18 cellular contexts compared by ENCODE assay signal in the genomic region with DNA sequence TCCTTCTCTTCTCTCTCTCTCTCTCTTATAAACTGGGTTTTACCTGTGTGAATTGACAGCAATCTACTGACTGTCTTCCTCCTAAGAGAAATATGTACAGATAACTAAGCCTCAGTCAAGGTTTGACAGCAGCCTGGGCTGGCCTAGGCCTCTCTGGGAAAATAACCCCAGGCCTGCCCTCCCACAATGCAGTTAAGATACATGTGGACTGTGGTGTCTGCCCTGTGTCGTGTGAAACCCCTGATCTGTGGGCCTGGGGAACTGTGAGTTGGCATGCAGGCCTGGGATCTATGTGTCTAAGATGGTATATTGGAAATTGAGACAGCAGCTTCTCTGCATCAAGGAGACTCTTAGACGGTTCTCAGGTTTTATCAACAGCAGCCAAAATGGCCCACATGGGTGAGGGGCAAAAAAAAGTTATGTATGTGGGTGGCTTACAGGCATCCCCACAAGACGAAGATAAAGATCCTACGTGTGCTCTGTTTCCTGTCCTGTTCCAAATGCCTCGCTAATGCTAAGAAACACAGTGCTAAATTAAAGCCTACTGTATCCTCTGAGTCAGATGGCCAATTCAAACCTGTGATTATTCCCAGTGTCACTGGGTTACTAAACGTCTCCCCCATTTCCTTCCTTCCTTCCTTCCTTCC. TPM values are rescaled to one million over a fixed set of nuclear protein-coding genes. Genes with fewer than 3 reads are reported as not detected.
DNase-seq lines count a peak whose midpoint lies in the region; ATAC-seq, FAIRE-seq and TF ChIP-seq lines count a peak whose summit lies in the region.
"Had no signal": no experiment of that assay in that cellular context is flagged by ENCODE, and none has a peak within 500 bp of the region (broad histone marks: within the 10 kb centered on the region; RNA-seq: fewer than 3 reads in every experiment).

No MANE protein-coding gene starts in this region.

- H3K56ac ChIP-seq in H9 (ENCODE audit: insufficient read length, low read depth, low read length) = no peak overlapping the region

- H4K8ac ChIP-seq in H9 (replicated peaks; ENCODE audit: insufficient read length, low read depth, low read length) = no peak overlapping the region

- H3K9me3 Mint-ChIP-seq in H9 = no peaks in the 10 kb centered on the region
- no peaks in the 10 kb centered on the region for H3K9me3 Mint-ChIP-seq in stimulated activated effector memory CD8-positive, alpha-beta T cell treated with anti-CD3 and anti-CD28 coated beads, Interleukin-12 subunit alpha, Interleukin-12 subunit beta, amount 100 ng/mL, for 72 hours
- no peaks in the 10 kb centered on the region for H3K9me3 Mint-ChIP-seq in activated CD4-positive, alpha-beta T cell treated with anti-CD3 and anti-CD28 coated beads, Interleukin-2, amount 10 ng/mL, durations not matched to agents 24 days and 14 days
- H3K9me3 Mint-ChIP-seq: CD4-positive, alpha-beta T cell had no signal

- H3K4me3 ChIP-seq in BLaER1 = no peak overlapping the region
- no peak overlapping the region for H3K4me3 ChIP-seq in bronchial epithelial cell (ENCODE audit: low read depth, low read length)
- H3K4me3 ChIP-seq: GM12878 had no signal

- no peak overlapping the region for H2BK120ac ChIP-seq in H9 (ENCODE audit: low read depth, low read length, poor library complexity, severe bottlenecking)

- no peaks in the 10 kb centered on the region for H3K36me3 Mint-ChIP-seq in H9 (ENCODE audit: insufficient read depth in 1 of 3, low read depth in 3 of 3)
- H3K36me3 Mint-ChIP-seq in stimulated activated effector memory CD8-positive, alpha-beta T cell treated with anti-CD3 and anti-CD28 coated beads, Interleukin-12 subunit alpha, Interleukin-12 subunit beta, amount 100 ng/mL, for 72 hours = no peaks in the 10 kb centered on the region
- no peaks in the 10 kb centered on the region for H3K36me3 Mint-ChIP-seq in activated CD4-positive, alpha-beta T cell treated with anti-CD3 and anti-CD28 coated beads, Interleukin-2, amount 10 ng/mL, durations not matched to agents 24 days and 14 days (ENCODE audit: low read depth)

- no peak overlapping the region for H2BK20ac ChIP-seq in H9 (ENCODE audit: low read depth, low read length, poor library complexity, severe bottlenecking)

- no CpG with 5 or more reads among the region's 6 CpGs for WGBS in H9 (ENCODE audit: extremely low coverage, insufficient read length, low lambda C conversion rate)

- peak overlapping the region; percentile 45; the same call in 1 of the 2 replicates for H3K27ac ChIP-seq in BLaER1
- H3K27ac ChIP-seq in H9 (ENCODE audit: insufficient read length, low read depth, low read length) = no peak overlapping the region

- H3K9me3 ChIP-seq in BLaER1 (peaks cover 8% of the 10 kb centered on the region; the same call in 1 of the 2 replicates), H9 (ENCODE audit: control insufficient read depth, low read depth, low read length) (no peaks in the 10 kb centered on the region)

- H3K27me3 Mint-ChIP-seq in H9 (ENCODE audit: low read depth) = no peaks in the 10 kb centered on the region
- H3K27me3 Mint-ChIP-seq in activated CD4-positive, alpha-beta T cell treated with anti-CD3 and anti-CD28 coated beads, Interleukin-2, amount 10 ng/mL, durations not matched to agents 24 days and 14 days = peaks cover 7% of the 10 kb centered on the region
- H3K27me3 Mint-ChIP-seq: CD4-positive, alpha-beta T cell had no signal

- FAIRE-seq in bronchial epithelial cell (lab: Jason Lieb, UNC) = peak; percentile 32
- FAIRE-seq: A204.1, GM12878, H54 had no signal

- H4K91ac ChIP-seq in H9 (ENCODE audit: insufficient read length, low read depth, low read length) = no peak overlapping the region

- H3T11ph ChIP-seq in H9 (ENCODE audit: low read length) = no peak overlapping the region

- ATAC-seq in stimulated activated effector memory CD8-positive, alpha-beta T cell treated with anti-CD3 and anti-CD28 coated beads, Interleukin-12 subunit alpha, Interleukin-12 subunit beta, amount 100 ng/mL, for 72 hours = peak; percentile 25
- ATAC-seq in GM19023 (IDR thresholded peaks at IDR 0.05; ENCODE audit: unreplicated experiment) = no peak
- ATAC-seq: GM12878 had no signal

- H2BK15ac ChIP-seq in H9 (ENCODE audit: low read depth, low read length) = no peak overlapping the region

- H2AFZ ChIP-seq in H9 (ENCODE audit: low read length) = no peak overlapping the region

- H3K36me3 ChIP-seq in BLaER1 (peaks cover 16% of the 10 kb centered on the region; the same call in 1 of the 2 replicates), bronchial epithelial cell (ENCODE audit: control insufficient read depth, insufficient read depth, low read length) (no peaks in the 10 kb centered on the region)

- no peaks in the 10 kb centered on the region for H3K23me2 ChIP-seq in H9 (ENCODE audit: insufficient read length, low read depth, low read length, poor library complexity, severe bottlenecking)

- 0 out of 2 replicates have a peak overlapping the region, but pooled peaks have one; percentile 23 for H3K14ac ChIP-seq in H9 (ENCODE audit: insufficient read depth, low read length)

- H3K27me3 ChIP-seq in BLaER1 (no peaks in the 10 kb centered on the region), H9 (ENCODE audit: insufficient read depth, low read length) (no peaks in the 10 kb centered on the region), bronchial epithelial cell (ENCODE audit: control insufficient read depth, insufficient read depth, low read length) (no peaks in the 10 kb centered on the region)

- no peak for DNase-seq in H9
- no peak for DNase-seq in bronchial epithelial cell (ENCODE audit: low read depth)
- DNase-seq in stimulated activated effector memory CD8-positive, alpha-beta T cell treated with anti-CD3 and anti-CD28 coated beads, Interleukin-12 subunit alpha, Interleukin-12 subunit beta, amount 100 ng/mL, for 72 hours (ENCODE audit: low spot score in 2 of 2) = no peak
- no peak for DNase-seq in germinal center (ENCODE audit: low spot score)
- no peak for DNase-seq in activated CD4-positive, alpha-beta T cell treated with anti-CD3 and anti-CD28 coated beads, Interleukin-2, amount 10 ng/mL, durations not matched to agents 24 days and 14 days
- DNase-seq: C1 segment of cervical spinal cord; Calu3; CD4-positive, alpha-beta T cell; DMS 273 treated with DMSO at 0.1 percent for 48 hours; IMR-90; KG1 had no signal

- H3K79me1 ChIP-seq in H9 (ENCODE audit: insufficient read depth, low read depth, low read length, poor library complexity, severe bottlenecking) = no peaks in the 10 kb centered on the region

- no peak overlapping the region for H3K9ac ChIP-seq in BLaER1
- H3K9ac ChIP-seq in H9 (ENCODE audit: extremely low read depth, insufficient read length, low read length) = no peak overlapping the region

- peak overlapping the region in 1 of 3 experiments; percentile 5; a peak in 1 of 7 replicates for H3K27ac Mint-ChIP-seq in H9
- no peak overlapping the region for H3K27ac Mint-ChIP-seq in stimulated activated effector memory CD8-positive, alpha-beta T cell treated with anti-CD3 and anti-CD28 coated beads, Interleukin-12 subunit alpha, Interleukin-12 subunit beta, amount 100 ng/mL, for 72 hours
- no peak overlapping the region for H3K27ac Mint-ChIP-seq in activated CD4-positive, alpha-beta T cell treated with anti-CD3 and anti-CD28 coated beads, Interleukin-2, amount 10 ng/mL, durations not matched to agents 24 days and 14 days
- H3K27ac Mint-ChIP-seq: CD4-positive, alpha-beta T cell had no signal

- H3K4me3 Mint-ChIP-seq in H9 = no peak overlapping the region
- no peak overlapping the region for H3K4me3 Mint-ChIP-seq in stimulated activated effector memory CD8-positive, alpha-beta T cell treated with anti-CD3 and anti-CD28 coated beads, Interleukin-12 subunit alpha, Interleukin-12 subunit beta, amount 100 ng/mL, for 72 hours
- no peak overlapping the region for H3K4me3 Mint-ChIP-seq in activated CD4-positive, alpha-beta T cell treated with anti-CD3 and anti-CD28 coated beads, Interleukin-2, amount 10 ng/mL, durations not matched to agents 24 days and 14 days
- H3K4me3 Mint-ChIP-seq: CD4-positive, alpha-beta T cell had no signal

- peaks cover 10% of the 10 kb centered on the region in 2 experiments for H3K4me1 Mint-ChIP-seq in H9
- no peaks in the 10 kb centered on the region for H3K4me1 Mint-ChIP-seq in stimulated activated effector memory CD8-positive, alpha-beta T cell treated with anti-CD3 and anti-CD28 coated beads, Interleukin-12 subunit alpha, Interleukin-12 subunit beta, amount 100 ng/mL, for 72 hours
- peaks cover 2% of the 10 kb centered on the region for H3K4me1 Mint-ChIP-seq in activated CD4-positive, alpha-beta T cell treated with anti-CD3 and anti-CD28 coated beads, Interleukin-2, amount 10 ng/mL, durations not matched to agents 24 days and 14 days

- H3K4ac ChIP-seq in H9 (ENCODE audit: low read depth, low read length) = no peak overlapping the region

- H3K4me1 ChIP-seq in BLaER1 (peaks cover 23% of the 10 kb centered on the region), H9 (ENCODE audit: insufficient read depth, low read length) (peaks cover 4% of the 10 kb centered on the region)

- H3K4me2 ChIP-seq in BLaER1 (peak overlapping the region; percentile 52), H9 (ENCODE audit: insufficient read depth, insufficient read length, low read length) (no peak overlapping the region)

- TF ChIP-seq CTCF in H9 (conservative IDR thresholded peaks at IDR 0.05) (no peak), bronchial epithelial cell (IDR thresholded peaks at IDR 0.05; ENCODE audit: insufficient read depth, low read length, severe bottlenecking) (no peak)

- intact Hi-C loops in activated CD4-positive, alpha-beta T cell treated with anti-CD3 and anti-CD28 coated beads, Interleukin-2, amount 10 ng/mL, durations not matched to agents 24 days and 14 days (cut with micrococcal nuclease) = no loop called here

- H3K18ac ChIP-seq in H9 (ENCODE audit: insufficient read length, low read depth, low read length) = no peak overlapping the region

- H4K5ac ChIP-seq in H9 (ENCODE audit: insufficient read length, low read depth, low read length) = no peak overlapping the region

- no peak overlapping the region for H2BK12ac ChIP-seq in H9 (ENCODE audit: insufficient read length, low read depth, low read length)

- 0 out of 2 replicates have a peak, but pooled peaks cover 2% of the 10 kb centered on the region for H3K79me2 ChIP-seq in H9 (ENCODE audit: insufficient read depth, low read length)

- peaks cover 76% of the 10 kb centered on the region for H4K20me1 ChIP-seq in BLaER1
- H4K20me1 ChIP-seq in H9 (ENCODE audit: control insufficient read depth, insufficient read depth, insufficient read length) = no peaks in the 10 kb centered on the region

- H2BK5ac ChIP-seq in H9 (ENCODE audit: insufficient read length, low read length) = no peak overlapping the region

- H3K23ac ChIP-seq in H9 (ENCODE audit: insufficient read length, low read depth, low read length) = no peak overlapping the region

- no peak overlapping the region for H2AK5ac ChIP-seq in H9 (ENCODE audit: insufficient read length, low read length)

RNA-seq across cellular contexts. Expression of gene LRFN2, which starts 19.0 kb away (rescaled TPM):
- total RNA-seq in H9 (2021) = 0.11 and 0.13 TPM in 2 replicates
- total RNA-seq in bronchial epithelial cell = not detected in 2 replicates
- total RNA-seq in activated CD4-positive, alpha-beta T cell treated with anti-CD3 and anti-CD28 coated beads, Interleukin-2, amount 10 ng/mL, durations not matched to agents 24 days and 14 days = 0.35 and 0.45 TPM in 2 replicates
- total RNA-seq: Calu3; CD4-positive, alpha-beta T cell; G401; GM12878; HT-29; IMR-90 had no signal
